In genomic region chr1:6347641-6348487, GRCh38 we compare ENCODE assay signal across 8 cellular contexts. TPM values are rescaled to one million over a fixed set of nuclear protein-coding genes. Genes with fewer than 3 reads are reported as not detected.
DNase-seq lines count a peak whose midpoint lies in the region; ATAC-seq and TF ChIP-seq lines count a peak whose summit lies in the region.

No MANE protein-coding gene starts in this region.

- peaks cover 15% of the 10 kb centered on the region for H3K4me1 ChIP-seq in CD4-positive, CD25-positive, alpha-beta regulatory T cell (ENCODE audit: control insufficient read depth, insufficient read depth, low read length, poor library complexity, severe bottlenecking)
- H3K4me1 ChIP-seq in mucosa of descending colon (ENCODE audit: low read depth) = peaks cover 34% of the 10 kb centered on the region

- peak overlapping the region; percentile 89 to 95 (median 91) for H3K27ac Mint-ChIP-seq in CD4-positive, CD25-positive, alpha-beta regulatory T cell
- H3K27ac Mint-ChIP-seq in central memory CD8-positive, alpha-beta T cell (ENCODE audit: low read depth) = peak overlapping the region; percentile 67
- H3K27ac Mint-ChIP-seq in stimulated activated naive CD8-positive, alpha-beta T cell treated with anti-CD3 and anti-CD28 coated beads, Interleukin-15, amount 100 ng/mL, for 72 hours = peak overlapping the region; percentile 79 to 95

- ATAC-seq in CD4-positive, CD25-positive, alpha-beta regulatory T cell (ENCODE audit: low read depth in 2 of 2) = peak; percentile 54 to 55
- peak; percentile 56 for ATAC-seq in central memory CD8-positive, alpha-beta T cell (replicated peaks; ENCODE audit: extremely low read depth, poor library complexity, severe bottlenecking)
- ATAC-seq in mucosa of descending colon = peak; percentile 45
- ATAC-seq in stimulated activated naive CD8-positive, alpha-beta T cell treated with anti-CD3 and anti-CD28 coated beads, Interleukin-15, amount 100 ng/mL, for 72 hours = peak; percentile 77

- peak overlapping the region; percentile 72 for H3K27ac ChIP-seq in CD4-positive, CD25-positive, alpha-beta regulatory T cell (ENCODE audit: insufficient read depth, low read length, poor library complexity, severe bottlenecking)
- no peak overlapping the region for H3K27ac ChIP-seq in HL-60 (replicated peaks)

- peak overlapping the region; percentile 68 for H3K4me3 ChIP-seq in CD4-positive, CD25-positive, alpha-beta regulatory T cell (ENCODE audit: low read depth, low read length)
- H3K4me3 ChIP-seq in HL-60 (replicated peaks; ENCODE audit: insufficient read depth, low read length) = no peak overlapping the region
- no peak overlapping the region for H3K4me3 ChIP-seq in mucosa of descending colon

- no peaks in the 10 kb centered on the region for H3K27me3 Mint-ChIP-seq in CD4-positive, CD25-positive, alpha-beta regulatory T cell
- no peaks in the 10 kb centered on the region for H3K27me3 Mint-ChIP-seq in central memory CD8-positive, alpha-beta T cell
- no peaks in the 10 kb centered on the region for H3K27me3 Mint-ChIP-seq in stimulated activated naive CD8-positive, alpha-beta T cell treated with anti-CD3 and anti-CD28 coated beads, Interleukin-15, amount 100 ng/mL, for 72 hours

- H3K4me3 Mint-ChIP-seq in CD4-positive, CD25-positive, alpha-beta regulatory T cell = peak overlapping the region; percentile 0 to 85 (median 46)
- peak overlapping the region; percentile 64 for H3K4me3 Mint-ChIP-seq in central memory CD8-positive, alpha-beta T cell
- peak overlapping the region; percentile 49 to 79 for H3K4me3 Mint-ChIP-seq in stimulated activated naive CD8-positive, alpha-beta T cell treated with anti-CD3 and anti-CD28 coated beads, Interleukin-15, amount 100 ng/mL, for 72 hours

- H3K27me3 ChIP-seq in CD4-positive, CD25-positive, alpha-beta regulatory T cell (ENCODE audit: control insufficient read depth, insufficient read depth, low read length) = no peaks in the 10 kb centered on the region
- H3K27me3 ChIP-seq in HL-60 (ENCODE audit: insufficient read depth, poor library complexity, severe bottlenecking) = no peaks in the 10 kb centered on the region

- intact Hi-C loops in mucosa of descending colon (cut with DNase I, micrococcal nuclease) = loop anchor here in 1 of 2 donors (10.0 kb wide), 1 partner anchor 57 kb away; no protein-coding TSS in a partner anchor

- DNase-seq in CD4-positive, CD25-positive, alpha-beta regulatory T cell = peak; percentile 47 to 72 (median 64)
- peak; percentile 26 to 49 for DNase-seq in HL-60 (ENCODE audit: low read depth in 1 of 2, low spot score in 1 of 2)
- DNase-seq in activated CD4-positive, CD25-positive, alpha-beta regulatory T cell (lab: John Stamatoyannopoulos, UW) = peak in 3 of 4 experiments; percentile 37 to 45 (median 37)
- DNase-seq in central memory CD8-positive, alpha-beta T cell (ENCODE audit: low spot score in 2 of 2) = peak; percentile 53 to 55
- peak in 2 of 3 donors; percentile 79 to 81 for DNase-seq in mucosa of descending colon
- DNase-seq in stimulated activated naive CD8-positive, alpha-beta T cell treated with anti-CD3 and anti-CD28 coated beads, Interleukin-15, amount 100 ng/mL, for 72 hours = peak; percentile 68 to 70
- no peak for DNase-seq in RKO (ENCODE audit: low spot score)
- no peak for DNase-seq in AG08396 (ENCODE audit: low spot score)

- no peaks in the 10 kb centered on the region for H3K36me3 ChIP-seq in CD4-positive, CD25-positive, alpha-beta regulatory T cell (ENCODE audit: control insufficient read depth, insufficient read depth, low read length)
- H3K36me3 ChIP-seq in mucosa of descending colon (ENCODE audit: low read depth) = no peaks in the 10 kb centered on the region

- no peaks in the 10 kb centered on the region for H3K9me3 ChIP-seq in CD4-positive, CD25-positive, alpha-beta regulatory T cell (ENCODE audit: control insufficient read depth in 2 of 2, low read length in 2 of 2)
- no peaks in the 10 kb centered on the region for H3K9me3 ChIP-seq in mucosa of descending colon

- H3K36me3 Mint-ChIP-seq in CD4-positive, CD25-positive, alpha-beta regulatory T cell = no peaks in the 10 kb centered on the region
- peaks cover 8% of the 10 kb centered on the region for H3K36me3 Mint-ChIP-seq in central memory CD8-positive, alpha-beta T cell (ENCODE audit: insufficient read depth)

- H3K9me3 Mint-ChIP-seq in CD4-positive, CD25-positive, alpha-beta regulatory T cell = no peaks in the 10 kb centered on the region
- H3K9me3 Mint-ChIP-seq in central memory CD8-positive, alpha-beta T cell = no peaks in the 10 kb centered on the region
- H3K9me3 Mint-ChIP-seq in stimulated activated naive CD8-positive, alpha-beta T cell treated with anti-CD3 and anti-CD28 coated beads, Interleukin-15, amount 100 ng/mL, for 72 hours = no peaks in the 10 kb centered on the region

- TF ChIP-seq CTCF in HL-60 (IDR thresholded peaks at IDR 0.05; ENCODE audit: insufficient read depth, low read length) (peak; percentile 75), mucosa of descending colon (IDR thresholded peaks at IDR 0.05) (peak; percentile 71)

- peaks cover 0 to 24% (median 10%) of the 10 kb centered on the region in 4 donors for H3K4me1 Mint-ChIP-seq in CD4-positive, CD25-positive, alpha-beta regulatory T cell
- peaks cover 29% of the 10 kb centered on the region for H3K4me1 Mint-ChIP-seq in central memory CD8-positive, alpha-beta T cell
- H3K4me1 Mint-ChIP-seq in stimulated activated naive CD8-positive, alpha-beta T cell treated with anti-CD3 and anti-CD28 coated beads, Interleukin-15, amount 100 ng/mL, for 72 hours = peaks cover 45% of the 10 kb centered on the region

RNA-seq across cellular contexts. Expression of gene ACOT7, which starts 45.7 kb away (rescaled TPM):
- total RNA-seq in CD4-positive, CD25-positive, alpha-beta regulatory T cell = 9.6 TPM
- polyA plus RNA-seq in CD4-positive, CD25-positive, alpha-beta regulatory T cell = 10 to 100 TPM in 2 of 4 donors, 1 to 10 TPM in 2; 9.3 to 13.6 (median 9.9) TPM
- 10 to 100 TPM; 37.9 to 60.1 (median 42.7) TPM for total RNA-seq in mucosa of descending colon

Comparison
In these comparisons a context has a peak if more than half of its experiments do, and no peak if none do; other contexts are left out.
1. DNase-seq: peak in CD4-positive, CD25-positive, alpha-beta regulatory T cell (3 of 3), HL-60 (2 of 2), activated CD4-positive, CD25-positive, alpha-beta regulatory T cell (3 of 4), central memory CD8-positive, alpha-beta T cell (2 of 2), mucosa of descending colon (2 of 3) and stimulated activated naive CD8-positive, alpha-beta T cell treated with anti-CD3 and anti-CD28 coated beads, Interleukin-15, amount 100 ng/mL, for 72 hours (2 of 2); none in RKO (single experiment) and AG08396 (single experiment).
2. Peak in every context shown above with its lines, with median percentiles within 50 percentile points of each other: ATAC-seq, H3K27ac Mint-ChIP-seq and H3K4me3 Mint-ChIP-seq.